11 cellular contexts compared by ENCODE assay signal in genomic region chr15:35496585-35496984, GRCh38. TPM values are rescaled to one million over a fixed set of nuclear protein-coding genes. Genes with fewer than 3 reads are reported as not detected.
DNase-seq lines count a peak whose midpoint lies in the region; ATAC-seq lines count a peak whose summit lies in the region.
"Had no signal": no experiment of that assay in that cellular context is flagged by ENCODE, and none has a peak within 500 bp of the region (broad histone marks: within the 10 kb centered on the region; RNA-seq: fewer than 3 reads in every experiment).

No MANE protein-coding gene starts in this region.

- no peak overlapping the region for H3K4me3 Mint-ChIP-seq in T-helper 17 cell
- H3K4me3 Mint-ChIP-seq: activated CD4-positive, alpha-beta memory T cell treated with anti-CD3 and anti-CD28 coated beads for 36 hours had no signal

- H3K4me1 Mint-ChIP-seq in T-helper 17 cell, result peaks cover 2% of the 10 kb centered on the region

- H3K9me3 ChIP-seq in T-helper 17 cell (ENCODE audit: control insufficient read depth, low read length, poor library complexity, severe bottlenecking), result no peaks in the 10 kb centered on the region

- H3K36me3 Mint-ChIP-seq in T-helper 17 cell (ENCODE audit: low read depth), result no peaks in the 10 kb centered on the region

- H3K27ac Mint-ChIP-seq in T-helper 17 cell, result no peak overlapping the region
- H3K27ac Mint-ChIP-seq: activated CD4-positive, alpha-beta memory T cell treated with anti-CD3 and anti-CD28 coated beads for 36 hours had no signal

- DNase-seq in AG08395 (ENCODE audit: low spot score) (peak; percentile 2), GM19238 (ENCODE audit: insufficient read length, low spot score) (peak; percentile 15), ecto neural progenitor cell (ENCODE audit: low spot score) (no peak), NCI-H69 (lab: John Stamatoyannopoulos, UW) (no peak), T-helper 17 cell (no peak)
- DNase-seq in activated CD4-positive, CD25-positive, alpha-beta regulatory T cell (lab: John Stamatoyannopoulos, UW), result no peak
- DNase-seq: ACHN; activated CD4-positive, alpha-beta memory T cell treated with anti-CD3 and anti-CD28 coated beads for 36 hours; glutamatergic neuron had no signal

- H3K27me3 Mint-ChIP-seq in T-helper 17 cell, result no peaks in the 10 kb centered on the region
- H3K27me3 Mint-ChIP-seq: activated CD4-positive, alpha-beta memory T cell treated with anti-CD3 and anti-CD28 coated beads for 36 hours had no signal

- peak; percentile 99 for ATAC-seq in HG02763 (IDR thresholded peaks at IDR 0.05; ENCODE audit: unreplicated experiment)
- ATAC-seq in HG03571 (IDR thresholded peaks at IDR 0.05; ENCODE audit: unreplicated experiment), result peak; percentile 100
- ATAC-seq in T-helper 17 cell, result no peak

RNA-seq across cellular contexts. Expression of gene DPH6, which starts 49.4 kb away (rescaled TPM):
- total RNA-seq in T-helper 17 cell, result 10 to 100 TPM; 13.6 to 14.3 TPM

Comparison
In these comparisons a context has a peak if more than half of its experiments do, and no peak if none do; other contexts are left out.
1. DNase-seq: peak in AG08395 (single experiment) and GM19238 (single experiment); none in activated CD4-positive, CD25-positive, alpha-beta regulatory T cell (0 of 4), ecto neural progenitor cell (single experiment), NCI-H69 (single experiment) and T-helper 17 cell (0 of 3).